In the genomic region with DNA sequence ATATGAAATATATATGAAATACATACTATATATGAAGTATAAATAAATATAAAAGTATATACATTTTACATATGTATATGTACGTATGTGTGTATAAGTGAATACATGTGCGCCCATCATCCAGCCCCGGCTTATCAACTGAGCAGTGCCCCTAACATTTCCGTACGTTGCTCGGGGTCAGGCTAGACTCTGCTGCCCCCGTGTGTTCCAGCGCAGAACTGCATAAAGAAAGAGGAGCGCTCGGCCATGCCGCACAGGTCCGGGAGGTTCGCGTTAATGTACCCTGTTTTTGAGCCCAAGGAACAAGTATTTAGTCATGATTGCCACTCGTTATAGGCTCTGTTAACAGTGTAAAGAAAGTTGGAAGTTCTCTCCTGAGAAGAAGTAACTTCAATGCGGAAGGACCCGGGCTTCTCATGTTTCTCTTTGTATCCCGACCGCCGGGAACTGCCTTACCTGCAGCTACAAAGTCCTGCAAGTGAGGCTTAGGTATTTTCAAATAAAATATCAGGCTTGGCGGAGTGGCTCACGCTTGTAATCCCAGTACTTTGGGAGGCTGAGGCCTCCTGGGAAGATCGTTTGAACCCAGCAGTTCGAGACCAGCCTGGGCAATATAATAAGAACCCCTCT, we compare ENCODE assay signal across 8 cellular contexts. TPM values are rescaled to one million over a fixed set of nuclear protein-coding genes. Genes with fewer than 3 reads are reported as not detected.
DNase-seq lines count a peak whose midpoint lies in the region; ATAC-seq and TF ChIP-seq lines count a peak whose summit lies in the region.

No MANE protein-coding gene starts in this region.

- H3K4me3 Mint-ChIP-seq in memory B cell: peak overlapping the region; percentile 46

- peaks cover 16% of the 10 kb centered on the region for H3K27me3 Mint-ChIP-seq in memory B cell

- peaks cover 2% of the 10 kb centered on the region for H3K27me3 ChIP-seq in BJ (ENCODE audit: control insufficient read depth, insufficient read depth, low read length)

- POLR2A ChIA-PET in BJ (lab: Charles Lee): no interaction called here

- no peaks in the 10 kb centered on the region for H3K36me3 Mint-ChIP-seq in memory B cell

- H3K9me3 Mint-ChIP-seq in memory B cell: no peaks in the 10 kb centered on the region

- ATAC-seq in GM19035 (IDR thresholded peaks at IDR 0.05; ENCODE audit: unreplicated experiment): peak; percentile 95
- peak; percentile 98 for ATAC-seq in HG03354 (IDR thresholded peaks at IDR 0.05; ENCODE audit: poor library complexity, severe bottlenecking, unreplicated experiment)
- ATAC-seq in memory B cell (ENCODE audit: low read depth): peak; percentile 86

- DNase-seq in BJ (ENCODE audit: low read depth) (no peak), NCI-H526 (lab: John Stamatoyannopoulos, UW) (peak; percentile 61 to 81), ecto neural progenitor cell (ENCODE audit: low spot score) (peak; percentile 81), memory B cell (ENCODE audit: low spot score in 2 of 2) (peak; percentile 71 to 84)
- DNase-seq in activated CD4-positive, alpha-beta T cell treated with anti-CD3 and anti-CD28 coated beads, Interleukin-2, amount 50 U/mL, for 4 hours: peak; percentile 73 to 77
- DNase-seq in stimulated activated CD8-positive, alpha-beta memory T cell treated with anti-CD3 and anti-CD28 coated beads, Interleukin-15, amount 100 ng/mL, for 48 hours (ENCODE audit: low read depth in 2 of 2): peak; percentile 48 to 51

- CTCF ChIA-PET in BJ (lab: Yijun Ruan, JAX): interaction anchor here (0.6 to 6.8 kb wide), 13 partner anchors 9 to 459 kb away, joined by 3 to 50 read pairs (median 4); no protein-coding TSS in a partner anchor

- no peak overlapping the region for H3K27ac Mint-ChIP-seq in memory B cell

- H3K4me1 Mint-ChIP-seq in memory B cell: no peaks in the 10 kb centered on the region

- peak; percentile 91 for TF ChIP-seq CTCF in BJ (IDR thresholded peaks at IDR 0.05; ENCODE audit: insufficient read depth, low read depth, low read length)

- no peak overlapping the region for H3K4me3 ChIP-seq in BJ (ENCODE audit: low read depth, low read length)

- no peaks in the 10 kb centered on the region for H3K36me3 ChIP-seq in BJ (ENCODE audit: control insufficient read depth, insufficient read depth, low read length)

RNA-seq across cellular contexts. Expression of gene CD8B2, which starts 55.7 kb away (rescaled TPM):
- polyA plus RNA-seq in BJ (2011; rRNA removed): not detected in 2 replicates
- polyA minus RNA-seq in BJ (2011; rRNA and poly(A)+ RNA removed): not detected in 2 replicates
